12 cellular contexts compared by ENCODE assay signal in genomic region chr13:110233181-110233641, GRCh38.
A peak's percentile ranks its signal among the peaks of the same experiment; 100 is the strongest.
DNase-seq lines count a peak whose midpoint lies in the region; ATAC-seq and TF ChIP-seq lines count a peak whose summit lies in the region.
"Had no signal": no experiment of that assay in that cellular context is flagged by ENCODE, and none has a peak within 500 bp of the region (broad histone marks: within the 10 kb centered on the region; RNA-seq: fewer than 3 reads in every experiment).

No MANE protein-coding gene starts in this region.

- H3K4me2 ChIP-seq in neural progenitor cell, result no peak overlapping the region

- H3K4me3 Mint-ChIP-seq in CD4-positive, alpha-beta memory T cell, result no peak overlapping the region
- H3K4me3 Mint-ChIP-seq in neural progenitor cell, result no peak overlapping the region
- H3K4me3 Mint-ChIP-seq in natural killer cell treated with Interleukin-12 subunit alpha and Interleukin-12 subunit beta and Interleukin-15 and Interleukin-18, amount 100 ng/mL, for 72 hours, result no peak overlapping the region
- H3K4me3 Mint-ChIP-seq: type B pancreatic cell had no signal

- CTCF ChIA-PET in CD4-positive, alpha-beta memory T cell (lab: Charles Lee; ENCODE audit: partially characterized antibody), result interaction anchor here (1.9 kb wide), 1 partner anchor 9 kb away, joined by 8 read pairs; no protein-coding TSS in a partner anchor

- H3K9me3 Mint-ChIP-seq in CD4-positive, alpha-beta memory T cell, result peaks cover 0 to 1% (median 0%) of the 10 kb centered on the region in 8 donors
- H3K9me3 Mint-ChIP-seq in neural progenitor cell, result no peaks in the 10 kb centered on the region
- H3K9me3 Mint-ChIP-seq in natural killer cell treated with Interleukin-12 subunit alpha and Interleukin-12 subunit beta and Interleukin-15 and Interleukin-18, amount 100 ng/mL, for 72 hours, result no peaks in the 10 kb centered on the region
- H3K9me3 Mint-ChIP-seq: type B pancreatic cell had no signal

- peaks cover 0 to 31% (median 0%) of the 10 kb centered on the region in 7 donors for H3K27me3 ChIP-seq in spleen (replicated peaks in 1 of 7)
- no peaks in the 10 kb centered on the region for H3K27me3 ChIP-seq in CD4-positive, alpha-beta memory T cell (ENCODE audit: insufficient read depth, low read length)
- no peaks in the 10 kb centered on the region for H3K27me3 ChIP-seq in neural progenitor cell

- no peaks in the 10 kb centered on the region for H4K20me1 ChIP-seq in neural progenitor cell (ENCODE audit: low read depth)

- no peaks in the 10 kb centered on the region for H3K36me3 Mint-ChIP-seq in CD4-positive, alpha-beta memory T cell
- peaks cover 9% of the 10 kb centered on the region for H3K36me3 Mint-ChIP-seq in neural progenitor cell
- H3K36me3 Mint-ChIP-seq in natural killer cell treated with Interleukin-12 subunit alpha and Interleukin-12 subunit beta and Interleukin-15 and Interleukin-18, amount 100 ng/mL, for 72 hours, result no peaks in the 10 kb centered on the region

- peaks cover 22% of the 10 kb centered on the region in 2 donors for H3K27me3 Mint-ChIP-seq in CD4-positive, alpha-beta memory T cell
- peaks cover 8% of the 10 kb centered on the region for H3K27me3 Mint-ChIP-seq in neural progenitor cell (ENCODE audit: insufficient read depth, low read depth)
- peaks cover 15 to 26% of the 10 kb centered on the region in 2 donors for H3K27me3 Mint-ChIP-seq in natural killer cell treated with Interleukin-12 subunit alpha and Interleukin-12 subunit beta and Interleukin-15 and Interleukin-18, amount 100 ng/mL, for 72 hours

- no peak for TF ChIP-seq POLR2A in spleen (IDR thresholded peaks at IDR 0.05)

- H3K27ac Mint-ChIP-seq in CD4-positive, alpha-beta memory T cell, result no peak overlapping the region
- H3K27ac Mint-ChIP-seq in neural progenitor cell, result no peak overlapping the region
- no peak overlapping the region for H3K27ac Mint-ChIP-seq in natural killer cell treated with Interleukin-12 subunit alpha and Interleukin-12 subunit beta and Interleukin-15 and Interleukin-18, amount 100 ng/mL, for 72 hours
- H3K27ac Mint-ChIP-seq: type B pancreatic cell had no signal

- peaks cover 0 to 1% (median 0%) of the 10 kb centered on the region in 4 donors for H3K4me1 Mint-ChIP-seq in CD4-positive, alpha-beta memory T cell
- peaks cover 20% of the 10 kb centered on the region for H3K4me1 Mint-ChIP-seq in neural progenitor cell
- H3K4me1 Mint-ChIP-seq in natural killer cell treated with Interleukin-12 subunit alpha and Interleukin-12 subunit beta and Interleukin-15 and Interleukin-18, amount 100 ng/mL, for 72 hours (ENCODE audit: low read depth in 2 of 2), result no peaks in the 10 kb centered on the region

- TF ChIP-seq CTCF in cardiac fibroblast (IDR thresholded peaks at IDR 0.05; ENCODE audit: low read depth, low read length) (no peak), spleen (IDR thresholded peaks at IDR 0.05 in 8 of 11, conservative IDR thresholded peaks at IDR 0.05 in 3 of 11) (no peak), neural progenitor cell (IDR thresholded peaks at IDR 0.05) (no peak)

- ATAC-seq in left lobe of liver (peak; percentile 36), GM18858 (IDR thresholded peaks at IDR 0.05; ENCODE audit: unreplicated experiment) (no peak)
- no peak for ATAC-seq in natural killer cell treated with Interleukin-12 subunit alpha and Interleukin-12 subunit beta and Interleukin-15 and Interleukin-18, amount 100 ng/mL, for 72 hours

- peak overlapping the region; percentile 53 to 80 (median 64) for H3K27ac ChIP-seq in spleen
- H3K27ac ChIP-seq in CD4-positive, alpha-beta memory T cell (ENCODE audit: low read depth, low read length), result no peak overlapping the region
- no peak overlapping the region for H3K27ac ChIP-seq in neural progenitor cell

- H3K79me2 ChIP-seq in neural progenitor cell (ENCODE audit: low read depth), result no peaks in the 10 kb centered on the region

- no peak overlapping the region for H2AFZ ChIP-seq in neural progenitor cell (replicated peaks)

- POLR2A ChIA-PET in CD4-positive, alpha-beta memory T cell (lab: Charles Lee; ENCODE audit: partially characterized antibody), result no interaction called here

- H3K4me1 ChIP-seq in spleen (peaks cover 5 to 82% (median 42%) of the 10 kb centered on the region in 6 donors), neural progenitor cell (peaks cover 9% of the 10 kb centered on the region)
- H3K4me1 ChIP-seq in CD4-positive, alpha-beta memory T cell (ENCODE audit: insufficient read depth, low read length), result no peaks in the 10 kb centered on the region

- H3K4me3 ChIP-seq in cardiac fibroblast (replicated peaks in 1 of 2; ENCODE audit: low read depth in 2 of 2, low read length in 2 of 2), result peak overlapping the region in 1 of 2 donors; percentile 20
- no peak overlapping the region for H3K4me3 ChIP-seq in spleen
- H3K4me3 ChIP-seq in CD4-positive, alpha-beta memory T cell (ENCODE audit: low read length in 2 of 2), result no peak overlapping the region
- H3K4me3 ChIP-seq in neural progenitor cell, result no peak overlapping the region

- DNase-seq in GM04503 (ENCODE audit: low read depth), result peak; percentile 83
- peak; percentile 95 to 97 for DNase-seq in cardiac fibroblast (ENCODE audit: low read depth in 2 of 2)
- no peak for DNase-seq in left lobe of liver (ENCODE audit: low spot score)
- no peak for DNase-seq in spleen
- no peak for DNase-seq in CD4-positive, alpha-beta memory T cell
- no peak for DNase-seq in neural progenitor cell (ENCODE audit: low spot score)
- DNase-seq in natural killer cell treated with Interleukin-12 subunit alpha and Interleukin-12 subunit beta and Interleukin-15 and Interleukin-18, amount 100 ng/mL, for 72 hours (ENCODE audit: low spot score), result no peak
- DNase-seq: DMS153; NCI-H2171; stimulated activated CD4-positive, alpha-beta T cell treated with anti-CD3 and anti-CD28 coated beads, Interleukin-4, amount 100 ng/mL, for 24 hours had no signal

- WGBS in spleen, 5 donors, result 52 to 58% (median 55%) methylated on average over 14 of the region's 14 CpGs

- H3K36me3 ChIP-seq in spleen (no peaks in the 10 kb centered on the region), neural progenitor cell (no peaks in the 10 kb centered on the region)
- H3K36me3 ChIP-seq in CD4-positive, alpha-beta memory T cell (ENCODE audit: insufficient read depth, low read length), result no peaks in the 10 kb centered on the region

- H3F3A ChIP-seq in neural progenitor cell (ENCODE audit: low read depth), result no peaks in the 10 kb centered on the region

- no peak overlapping the region for H3K9ac ChIP-seq in neural progenitor cell

- intact Hi-C loops in spleen (cut with DNase I; ENCODE audit: low total_unique reads), result no loop called here
- intact Hi-C loops in CD4-positive, alpha-beta memory T cell (cut with micrococcal nuclease), result no loop called here

- H3K9me3 ChIP-seq in spleen, result no peaks in the 10 kb centered on the region
- no peaks in the 10 kb centered on the region for H3K9me3 ChIP-seq in CD4-positive, alpha-beta memory T cell (ENCODE audit: control insufficient read depth in 1 of 2, low read length in 2 of 2)
- no peaks in the 10 kb centered on the region for H3K9me3 ChIP-seq in neural progenitor cell (ENCODE audit: low read depth)

Comparison
In these comparisons a context has a peak if more than half of its experiments do, and no peak if none do; other contexts are left out.
1. DNase-seq: peak in GM04503 (single experiment) and cardiac fibroblast (2 of 2); none in left lobe of liver (single experiment), spleen (single experiment), CD4-positive, alpha-beta memory T cell (0 of 5), neural progenitor cell (single experiment) and natural killer cell treated with Interleukin-12 subunit alpha and Interleukin-12 subunit beta and Interleukin-15 and Interleukin-18, amount 100 ng/mL, for 72 hours (single experiment).
2. H3K27ac ChIP-seq: peak in spleen (8 of 8); none in CD4-positive, alpha-beta memory T cell (single experiment) and neural progenitor cell (single experiment).